In genomic region chr14:105012171-105012985, GRCh38 we compare ENCODE assay signal across 9 cellular contexts. TPM values are rescaled to one million over a fixed set of nuclear protein-coding genes. Genes with fewer than 3 reads are reported as not detected.
DNase-seq lines count a peak whose midpoint lies in the region; FAIRE-seq and TF ChIP-seq lines count a peak whose summit lies in the region.
"Had no signal": no experiment of that assay in that cellular context is flagged by ENCODE, and none has a peak within 500 bp of the region (broad histone marks: within the 10 kb centered on the region; RNA-seq: fewer than 3 reads in every experiment).

No MANE protein-coding gene starts in this region.

- no peak overlapping the region for H3K9ac ChIP-seq in BLaER1
- H3K9ac ChIP-seq in colonic mucosa (ENCODE audit: low read depth in 2 of 2, low read length in 2 of 2), result peak overlapping the region in 1 of 2 donors; percentile 12

- intact Hi-C loops in colonic mucosa (cut with DNase I), result no loop called here

- H3K36me3 Mint-ChIP-seq in nephron (ENCODE audit: low read depth), result peaks cover 9% of the 10 kb centered on the region

- H3K9me3 Mint-ChIP-seq in nephron, result no peaks in the 10 kb centered on the region

- no peak for FAIRE-seq in urothelium cell line (lab: Jason Lieb, UNC)

- H3K4me1 ChIP-seq in BLaER1 (peaks cover 63% of the 10 kb centered on the region), colonic mucosa (peaks cover 5% of the 10 kb centered on the region)

- DNase-seq in Kasumi-1 (lab: John Stamatoyannopoulos, UW) (peak; percentile 19 to 24), colonic mucosa (no peak), NCI-H187 (lab: John Stamatoyannopoulos, UW) (no peak), T-helper 1 cell (no peak), urothelium cell line (ENCODE audit: low spot score) (no peak)
- no peak for DNase-seq in activated T-cell treated with anti-CD3 and anti-CD28 coated beads, Interleukin-2, amount 50 U/mL, for 48 hours
- DNase-seq: activated CD8-positive, alpha-beta memory T cell treated with anti-CD3 and anti-CD28 coated beads for 24 hours had no signal

- H3K4me2 ChIP-seq in BLaER1, result peak overlapping the region; percentile 92

- 0 out of 2 replicates have a peak overlapping the region, but pooled peaks have one; percentile 4 for H3K27ac ChIP-seq in BLaER1
- no peak overlapping the region for H3K27ac ChIP-seq in colonic mucosa

- H3K27me3 Mint-ChIP-seq in nephron (ENCODE audit: low read depth), result no peaks in the 10 kb centered on the region

- H3K27me3 ChIP-seq in BLaER1, result no peaks in the 10 kb centered on the region
- H3K27me3 ChIP-seq in colonic mucosa, result no peaks in the 10 kb centered on the region

- H3K36me3 ChIP-seq in BLaER1 (peaks cover 88% of the 10 kb centered on the region), colonic mucosa (peaks cover 8% of the 10 kb centered on the region)

- H3K27ac Mint-ChIP-seq in nephron, result peak overlapping the region in 2 of 3 experiments; percentile 37 to 63

- H3K9me3 ChIP-seq in BLaER1 (no peaks in the 10 kb centered on the region), colonic mucosa (no peaks in the 10 kb centered on the region)

- TF ChIP-seq CTCF in colonic mucosa (IDR thresholded peaks at IDR 0.05) (peak; percentile 38), nephron (IDR thresholded peaks at IDR 0.05; ENCODE audit: unreplicated experiment in 3 of 3) (no peak)

- H3K4me3 Mint-ChIP-seq in nephron, result peak overlapping the region in 1 of 3 experiments; percentile 22

- H3K4me3 ChIP-seq in BLaER1, result no peak overlapping the region
- H3K4me3 ChIP-seq in colonic mucosa, result no peak overlapping the region

- H4K20me1 ChIP-seq in BLaER1, result peaks cover 99% of the 10 kb centered on the region

- peaks cover 58% of the 10 kb centered on the region for H3K4me1 Mint-ChIP-seq in nephron

RNA-seq across cellular contexts. Expression of gene CDCA4, which starts 8.5 kb away (rescaled TPM):
- 10 to 100 TPM in 1 of 2 donors, 1 to 10 TPM in 1; 8.3 to 16.3 TPM for total RNA-seq in colonic mucosa

RNA-seq across cellular contexts. Expression of gene CLBA1, which starts 26.8 kb away (rescaled TPM):
- total RNA-seq in colonic mucosa, result 1 to 10 TPM; 3.8 TPM

RNA-seq across cellular contexts. Expression of gene AHNAK2, which starts 34.2 kb away (rescaled TPM):
- total RNA-seq in colonic mucosa, result 10 to 100 TPM in 1 of 2 donors, 1 to 10 TPM in 1; 5.1 to 21.5 TPM

RNA-seq across cellular contexts. Expression of gene GPR132, which starts 52.9 kb away (rescaled TPM):
- total RNA-seq in colonic mucosa, result 1 to 10 TPM; 1.0 TPM

Comparison
In these comparisons a context has a peak if more than half of its experiments do, and no peak if none do; other contexts are left out.
1. DNase-seq: peak in Kasumi-1 (2 of 2); none in colonic mucosa (single experiment), NCI-H187 (0 of 2), T-helper 1 cell (0 of 5), urothelium cell line (single experiment) and activated T-cell treated with anti-CD3 and anti-CD28 coated beads, Interleukin-2, amount 50 U/mL, for 48 hours (0 of 2).